ENCODE assay signal across 9 cellular contexts in the genomic region with DNA sequence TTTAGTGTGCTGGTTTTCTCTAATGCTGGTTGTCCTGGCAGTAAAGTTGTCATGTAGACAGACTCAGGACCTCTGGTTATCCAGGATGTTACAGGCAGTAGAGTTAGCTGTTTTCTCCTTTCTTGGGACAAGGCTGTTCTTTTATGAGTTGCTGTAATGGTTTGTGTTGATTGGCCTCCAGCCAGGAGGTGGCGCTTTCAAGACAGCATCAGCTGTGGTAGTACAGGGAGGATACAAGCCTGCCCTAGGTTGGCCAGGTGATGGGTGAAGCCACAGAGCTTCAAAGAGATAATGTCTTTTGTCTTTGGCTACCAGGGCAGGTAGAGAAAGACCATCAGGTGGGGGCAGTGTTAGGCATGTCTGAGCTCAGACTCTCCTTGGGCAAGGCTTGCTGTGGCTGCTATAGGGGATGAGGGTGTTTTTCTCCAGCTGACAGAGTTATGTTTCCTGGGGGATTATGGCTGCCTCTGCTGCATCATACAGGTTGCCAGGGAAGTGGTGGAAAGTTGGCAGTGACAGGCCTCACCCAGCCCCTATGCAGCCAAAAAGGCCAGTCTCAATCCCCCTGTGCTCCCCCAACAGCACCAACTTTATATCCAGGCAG.
A peak's percentile ranks its signal among the peaks of the same experiment; 100 is the strongest.
DNase-seq lines count a peak whose midpoint lies in the region; ATAC-seq and TF ChIP-seq lines count a peak whose summit lies in the region.
"Had no signal": no experiment of that assay in that cellular context is flagged by ENCODE, and none has a peak within 500 bp of the region (broad histone marks: within the 10 kb centered on the region; RNA-seq: fewer than 3 reads in every experiment).

No MANE protein-coding gene starts in this region.

- H3K4me1 Mint-ChIP-seq in CD4-positive, CD25-positive, alpha-beta regulatory T cell, result peaks cover 28 to 58% (median 36%) of the 10 kb centered on the region in 4 donors
- peaks cover 9% of the 10 kb centered on the region for H3K4me1 Mint-ChIP-seq in endothelial cell (ENCODE audit: unreplicated experiment)

- peaks cover 15% of the 10 kb centered on the region for H3K4me1 ChIP-seq in CD4-positive, CD25-positive, alpha-beta regulatory T cell (ENCODE audit: control insufficient read depth, insufficient read depth, low read length, poor library complexity, severe bottlenecking)
- H3K4me1 ChIP-seq: upper lobe of left lung had no signal

- H3K4me3 Mint-ChIP-seq in CD4-positive, CD25-positive, alpha-beta regulatory T cell, result no peak overlapping the region
- H3K4me3 Mint-ChIP-seq in endothelial cell (ENCODE audit: unreplicated experiment), result no peak overlapping the region

- WGBS in lower leg skin, 2 donors, result 64 to 75% methylated on average over 1 of the region's 1 CpG

- peaks cover 0 to 21% (median 10%) of the 10 kb centered on the region in 7 donors for H3K9me3 Mint-ChIP-seq in CD4-positive, CD25-positive, alpha-beta regulatory T cell
- H3K9me3 Mint-ChIP-seq in endothelial cell (ENCODE audit: unreplicated experiment), result no peaks in the 10 kb centered on the region

- peak; percentile 61 to 69 for ATAC-seq in CD4-positive, CD25-positive, alpha-beta regulatory T cell (ENCODE audit: low read depth in 2 of 2)
- ATAC-seq in HG02759 (IDR thresholded peaks at IDR 0.05; ENCODE audit: unreplicated experiment) (peak; percentile 69), GM18868 (IDR thresholded peaks at IDR 0.05; ENCODE audit: unreplicated experiment) (no peak), HG02610 (IDR thresholded peaks at IDR 0.05; ENCODE audit: unreplicated experiment) (no peak)

- H3K36me3 Mint-ChIP-seq in CD4-positive, CD25-positive, alpha-beta regulatory T cell, result peaks cover 13% of the 10 kb centered on the region
- H3K36me3 Mint-ChIP-seq in endothelial cell (ENCODE audit: low read depth, unreplicated experiment), result no peaks in the 10 kb centered on the region

- intact Hi-C loops in lower leg skin (cut with DNase I; ENCODE audit: low total_unique reads), result no loop called here

- H3K9me3 ChIP-seq in CD4-positive, CD25-positive, alpha-beta regulatory T cell (ENCODE audit: control insufficient read depth in 2 of 2, low read length in 2 of 2), result no peaks in the 10 kb centered on the region

- TF ChIP-seq POLR2A in lower leg skin (IDR thresholded peaks at IDR 0.05), result no peak

- H3K27ac ChIP-seq in CD4-positive, CD25-positive, alpha-beta regulatory T cell (ENCODE audit: insufficient read depth, low read length, poor library complexity, severe bottlenecking), result no peak overlapping the region
- H3K27ac ChIP-seq: upper lobe of left lung had no signal

- no peaks in the 10 kb centered on the region for H3K27me3 Mint-ChIP-seq in CD4-positive, CD25-positive, alpha-beta regulatory T cell
- H3K27me3 Mint-ChIP-seq in endothelial cell (ENCODE audit: unreplicated experiment), result no peaks in the 10 kb centered on the region

- TF ChIP-seq CTCF in endothelial cell (IDR thresholded peaks at IDR 0.05; ENCODE audit: unreplicated experiment) (peak; percentile 38), lower leg skin (IDR thresholded peaks at IDR 0.05) (no peak)

- H3K27me3 ChIP-seq in CD4-positive, CD25-positive, alpha-beta regulatory T cell (ENCODE audit: control insufficient read depth, insufficient read depth, low read length), result no peaks in the 10 kb centered on the region
- H3K27me3 ChIP-seq: upper lobe of left lung had no signal

- H3K27ac Mint-ChIP-seq in CD4-positive, CD25-positive, alpha-beta regulatory T cell, result peak overlapping the region; percentile 88 to 95 (median 89)
- no peak overlapping the region for H3K27ac Mint-ChIP-seq in endothelial cell (ENCODE audit: unreplicated experiment)

- H3K4me3 ChIP-seq in CD4-positive, CD25-positive, alpha-beta regulatory T cell (ENCODE audit: low read depth, low read length), result no peak overlapping the region
- no peak overlapping the region for H3K4me3 ChIP-seq in lower leg skin (ENCODE audit: low read depth, poor library complexity, severe bottlenecking)
- H3K4me3 ChIP-seq: upper lobe of left lung had no signal

- peak; percentile 16 to 72 (median 51) for DNase-seq in CD4-positive, CD25-positive, alpha-beta regulatory T cell
- DNase-seq in activated CD4-positive, CD25-positive, alpha-beta regulatory T cell (lab: John Stamatoyannopoulos, UW), result peak in 3 of 4 experiments; percentile 16 to 28 (median 18)
- DNase-seq in endothelial cell (ENCODE audit: low spot score) (peak; percentile 31), lower leg skin (ENCODE audit: low spot score in 2 of 2) (no peak)
- DNase-seq in stimulated activated CD4-positive, alpha-beta T cell treated with anti-CD3 and anti-CD28 coated beads, Interleukin-2, amount 100 ng/mL, for 24 hours, result peak; percentile 63 to 71

- H3K36me3 ChIP-seq in CD4-positive, CD25-positive, alpha-beta regulatory T cell (ENCODE audit: control insufficient read depth, insufficient read depth, low read length), result no peaks in the 10 kb centered on the region
- H3K36me3 ChIP-seq: upper lobe of left lung had no signal

Comparison
In these comparisons a context has a peak if more than half of its experiments do, and no peak if none do; other contexts are left out.
1. ATAC-seq: peak in CD4-positive, CD25-positive, alpha-beta regulatory T cell (2 of 2) and HG02759 (single experiment); none in GM18868 (single experiment) and HG02610 (single experiment).
2. DNase-seq: peak in CD4-positive, CD25-positive, alpha-beta regulatory T cell (3 of 3), activated CD4-positive, CD25-positive, alpha-beta regulatory T cell (3 of 4), endothelial cell (single experiment) and stimulated activated CD4-positive, alpha-beta T cell treated with anti-CD3 and anti-CD28 coated beads, Interleukin-2, amount 100 ng/mL, for 24 hours (2 of 2); none in lower leg skin (0 of 2).